In the genomic region with DNA sequence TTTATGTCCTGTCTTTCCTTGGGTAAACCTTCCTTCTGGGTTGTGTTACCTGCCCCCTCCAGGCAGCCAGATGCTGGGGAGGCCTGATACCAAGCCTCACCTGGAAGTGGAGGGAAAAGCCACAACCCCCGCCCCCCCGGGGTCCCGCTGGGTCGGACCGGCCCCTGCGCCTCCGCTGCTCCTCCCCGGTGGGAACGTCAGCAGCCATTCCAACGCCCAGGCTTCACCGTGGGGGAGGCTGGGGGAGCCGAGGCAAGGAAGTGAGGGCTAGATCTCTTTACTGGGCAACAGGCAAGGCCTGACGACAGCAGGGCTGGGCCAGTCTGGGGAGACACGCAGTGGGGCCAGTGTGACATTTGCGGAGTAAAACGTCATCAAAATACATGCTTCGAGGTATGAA, we compare ENCODE assay signal across 11 cellular contexts.
"Had no signal": no experiment of that assay in that cellular context is flagged by ENCODE, and none has a peak within 500 bp of the region (broad histone marks: within the 10 kb centered on the region; RNA-seq: fewer than 3 reads in every experiment).

No MANE protein-coding gene starts in this region.

- ATAC-seq: body of pancreas, natural killer cell had no signal

- H3K79me2 ChIP-seq: hepatocyte had no signal

- H3K27ac ChIP-seq: hepatocyte, testis had no signal

- H2AFZ ChIP-seq: hepatocyte had no signal

- H3K9me3 ChIP-seq: body of pancreas, testis had no signal

- H3K27me3 ChIP-seq: body of pancreas, hepatocyte, testis had no signal

- DNase-seq: activated B cell treated with CpG ODN at 0.5 μM for 24 hours; activated CD4-positive, alpha-beta T cell treated with anti-CD3 and anti-CD28 coated beads, Interleukin-2, amount 10 ng/mL, durations not matched to agents 24 days and 14 days; activated naive CD4-positive, alpha-beta T cell treated with anti-CD3 and anti-CD28 coated beads, Interleukin-2, amount 10 ng/mL, durations not matched to agents 7 days and 5 days; activated T-cell treated with anti-CD3 and anti-CD28 coated beads for 4 hours; body of pancreas; natural killer cell; occipital lobe; stimulated activated CD4-positive, alpha-beta T cell treated with anti-CD3 and anti-CD28 coated beads, Interleukin-15, amount 100 ng/mL, for 24 hours; stimulated activated CD4-positive, alpha-beta T cell treated with anti-CD3 and anti-CD28 coated beads, Interleukin-4, amount 100 ng/mL, for 24 hours; testis had no signal

- H3K4me3 ChIP-seq: body of pancreas, hepatocyte, testis had no signal

- H3K4me2 ChIP-seq: hepatocyte had no signal
